Comparison of ENCODE assay signal across 8 cellular contexts in genomic region chr4:1746265-1746691, GRCh38. TPM values are rescaled to one million over a fixed set of nuclear protein-coding genes. Genes with fewer than 3 reads are reported as not detected.
A peak's percentile ranks its signal among the peaks of the same experiment; 100 is the strongest.
DNase-seq lines count a peak whose midpoint lies in the region; ATAC-seq and TF ChIP-seq lines count a peak whose summit lies in the region.

No MANE protein-coding gene starts in this region.

- H3K4me1 ChIP-seq in BE2C (no peaks in the 10 kb centered on the region), GM23248 (ENCODE audit: insufficient read depth) (no peaks in the 10 kb centered on the region)

- no peak overlapping the region for H3K9ac ChIP-seq in GM23248

- H3K9me3 ChIP-seq in BE2C (no peaks in the 10 kb centered on the region), GM23248 (ENCODE audit: low read depth) (no peaks in the 10 kb centered on the region)

- H3K27me3 ChIP-seq in BE2C (no peaks in the 10 kb centered on the region), GM23248 (replicated peaks; ENCODE audit: insufficient read depth) (no peaks in the 10 kb centered on the region)

- no peak overlapping the region for H2AFZ ChIP-seq in GM23248

- DNase-seq in BE2C (peak; percentile 95), GM23248 (peak; percentile 75), NCI-H2227 (lab: John Stamatoyannopoulos, UW; ENCODE audit: unreplicated experiment) (peak; percentile 70), choroid plexus epithelial cell (ENCODE audit: low read depth) (peak; percentile 79), lung microvascular endothelial cell (ENCODE audit: low read depth in 2 of 2) (peak; percentile 69 to 88)
- peak; percentile 70 to 72 for DNase-seq in activated CD4-positive, alpha-beta T cell treated with anti-CD3 and anti-CD28 coated beads for 4 hours
- DNase-seq in stimulated activated CD8-positive, alpha-beta memory T cell treated with anti-CD3 and anti-CD28 coated beads, Interleukin-2, amount 100 ng/mL, for 1 hour (ENCODE audit: low read depth in 2 of 2), result peak; percentile 47 to 65

- peak; percentile 87 for TF ChIP-seq CTCF in BE2C (IDR thresholded peaks at IDR 0.05; ENCODE audit: low read depth, low read length)
- TF ChIP-seq CTCF in choroid plexus epithelial cell (conservative IDR thresholded peaks at IDR 0.05; ENCODE audit: low read depth, low read length), result peak; percentile 84

- no peak overlapping the region for H3K4me3 ChIP-seq in BE2C (ENCODE audit: low read depth, low read length)
- no peak overlapping the region for H3K4me3 ChIP-seq in GM23248
- H3K4me3 ChIP-seq in choroid plexus epithelial cell (ENCODE audit: low read depth, low read length), result no peak overlapping the region

- no peak for ATAC-seq in GM19455 (IDR thresholded peaks at IDR 0.05; ENCODE audit: unreplicated experiment)

- in situ Hi-C loops in GM23248 (cut with MboI), result no loop called here

- H3K4me2 ChIP-seq in GM23248 (ENCODE audit: unreplicated experiment), result no peak overlapping the region

- no peaks in the 10 kb centered on the region for H3K9me2 ChIP-seq in GM23248 (ENCODE audit: insufficient read depth)

- no peaks in the 10 kb centered on the region for H4K20me1 ChIP-seq in GM23248 (ENCODE audit: insufficient read depth)

- H3K27ac ChIP-seq in GM23248, result no peak overlapping the region

- H3K79me2 ChIP-seq in GM23248 (ENCODE audit: insufficient read depth), result no peaks in the 10 kb centered on the region

- H3K36me3 ChIP-seq in BE2C, result peaks cover 23% of the 10 kb centered on the region
- no peaks in the 10 kb centered on the region for H3K36me3 ChIP-seq in GM23248 (ENCODE audit: low read depth)

- no peaks in the 10 kb centered on the region for H3F3A ChIP-seq in GM23248 (ENCODE audit: insufficient read depth)

- WGBS in GM23248 (ENCODE audit: low coverage in 1 of 2, low lambda C conversion rate in 2 of 2, missing lambda C conversion rate in 2 of 2), 2 experiments, result 17 to 27% methylated on average over 14 of the region's 17 CpGs

RNA-seq across cellular contexts. Expression of gene TACC3, which starts 25.0 kb away (rescaled TPM):
- 38.0 TPM for polyA plus RNA-seq in BE2C (2012; ENCODE audit: insufficient read depth, insufficient read length, low read depth)
- total RNA-seq in GM23248 (2014; rRNA removed; shearing (Covaris generic)), result 3.8 and 9.7 TPM in 2 replicates
- 18.2 and 21.1 TPM in 2 replicates for polyA plus RNA-seq in GM23248 (2016; fragmentation: Nextera tagmentation; extraction: Ambion mirVana)
- total RNA-seq in lung microvascular endothelial cell, result 4.4 and 10.2 TPM in 2 replicates

RNA-seq across cellular contexts. Expression of gene TMEM129, which starts 25.2 kb away (rescaled TPM):
- 87.6 TPM for polyA plus RNA-seq in BE2C (2012; ENCODE audit: insufficient read depth, insufficient read length, low read depth)
- 55.4 and 80.2 TPM in 2 replicates for total RNA-seq in GM23248 (2014; rRNA removed; shearing (Covaris generic))
- polyA plus RNA-seq in GM23248 (2016; fragmentation: Nextera tagmentation; extraction: Ambion mirVana), result 32.6 and 35.7 TPM in 2 replicates
- total RNA-seq in lung microvascular endothelial cell, result 17.9 and 30.8 TPM in 2 replicates

RNA-seq across cellular contexts. Expression of gene SLBP, which starts 34.2 kb away (rescaled TPM):
- 66.8 TPM for polyA plus RNA-seq in BE2C (2012; ENCODE audit: insufficient read depth, insufficient read length, low read depth)
- total RNA-seq in GM23248 (2014; rRNA removed; shearing (Covaris generic)), result 72.7 and 74.4 TPM in 2 replicates
- polyA plus RNA-seq in GM23248 (2016; fragmentation: Nextera tagmentation; extraction: Ambion mirVana), result 85.6 and 85.8 TPM in 2 replicates
- total RNA-seq in lung microvascular endothelial cell, result 46.0 and 49.4 TPM in 2 replicates

RNA-seq across cellular contexts. Expression of gene FGFR3, which starts 46.8 kb away (rescaled TPM):
- polyA plus RNA-seq in BE2C (2012; ENCODE audit: insufficient read depth, insufficient read length, low read depth), result 0.25 TPM
- total RNA-seq in GM23248 (2014; rRNA removed; shearing (Covaris generic)), result 0.13 and 0.97 TPM in 2 replicates
- polyA plus RNA-seq in GM23248 (2016; fragmentation: Nextera tagmentation; extraction: Ambion mirVana), result 0.10 and 0.15 TPM in 2 replicates
- total RNA-seq in lung microvascular endothelial cell, result 0.79 and 1.3 TPM in 2 replicates
